Comparison of ENCODE assay signal across 17 cellular contexts in the genomic region with DNA sequence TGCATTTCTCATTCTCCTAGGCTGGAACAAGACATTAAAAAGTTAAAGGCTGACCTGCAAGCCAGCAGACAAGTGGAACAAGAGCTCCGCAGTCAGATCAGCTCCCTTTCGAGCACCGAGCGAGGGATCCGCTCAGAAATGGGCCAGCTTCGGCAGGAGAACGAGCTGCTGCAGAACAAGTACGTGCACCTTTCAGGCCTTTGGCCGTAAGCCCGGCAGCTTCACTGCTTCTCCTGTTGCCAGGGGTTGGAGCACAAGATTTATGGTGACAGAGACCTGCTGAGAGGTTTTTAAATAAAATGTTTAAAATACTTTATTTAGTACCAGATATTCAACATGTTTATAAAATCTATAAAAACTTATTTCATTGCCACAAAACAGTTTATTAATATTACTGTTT. TPM values are rescaled to one million over a fixed set of nuclear protein-coding genes. Genes with fewer than 3 reads are reported as not detected.
A peak's percentile ranks its signal among the peaks of the same experiment; 100 is the strongest.
DNase-seq lines count a peak whose midpoint lies in the region; ATAC-seq and TF ChIP-seq lines count a peak whose summit lies in the region.
"Had no signal": no experiment of that assay in that cellular context is flagged by ENCODE, and none has a peak within 500 bp of the region (broad histone marks: within the 10 kb centered on the region; RNA-seq: fewer than 3 reads in every experiment).

No MANE protein-coding gene starts in this region.

- TF ChIP-seq CTCF in BE2C (IDR thresholded peaks at IDR 0.05; ENCODE audit: low read depth, low read length), result no peak
- no peak for TF ChIP-seq CTCF in ascending aorta (IDR thresholded peaks at IDR 0.05)

- H3K4me3 ChIP-seq in BE2C (ENCODE audit: low read depth, low read length) (no peak overlapping the region), ascending aorta (no peak overlapping the region), SJCRH30 (no peak overlapping the region)
- H3K4me3 ChIP-seq: cardiac muscle cell had no signal

- intact Hi-C loops in head of caudate nucleus (cut with DNase I) (no loop called here), posterior cingulate gyrus (cut with DNase I) (no loop called here), ascending aorta (cut with DNase I) (no loop called here)

- H3K27ac ChIP-seq in ascending aorta (no peak overlapping the region), SJCRH30 (no peak overlapping the region)
- H3K27ac ChIP-seq: cardiac muscle cell had no signal

- H3K9me3 ChIP-seq in BE2C (no peaks in the 10 kb centered on the region), ascending aorta (no peaks in the 10 kb centered on the region), SJCRH30 (replicated peaks) (no peaks in the 10 kb centered on the region)

- H3K4me1 ChIP-seq in BE2C (0 out of 2 replicates have a peak, but pooled peaks cover 3% of the 10 kb centered on the region), ascending aorta (no peaks in the 10 kb centered on the region), SJCRH30 (no peaks in the 10 kb centered on the region)

- DNase-seq in DMS79 treated with DMSO at 0.1 percent for 48 hours (lab: John Stamatoyannopoulos, UW), result peak; percentile 79
- peak; percentile 23 for DNase-seq in NCI-H187 treated with DMSO at 0.1 percent for 48 hours (lab: John Stamatoyannopoulos, UW)
- peak in 28 of 42 donors; percentile 8 to 62 (median 27) for DNase-seq in head of caudate nucleus
- DNase-seq in posterior cingulate gyrus, result peak in 8 of 10 donors; percentile 32 to 91 (median 53)
- no peak for DNase-seq in BE2C
- DNase-seq in ascending aorta (ENCODE audit: low spot score in 2 of 2), result no peak
- DNase-seq in SJCRH30, result no peak
- DNase-seq: activated CD4-positive, alpha-beta T cell treated with anti-CD3 and anti-CD28 coated beads for 36 hours; activated CD8-positive, alpha-beta memory T cell treated with anti-CD3 and anti-CD28 coated beads, Interleukin-2, amount 50 U/mL, for 48 hours; glutamatergic neuron; H7; KBM-7; naive B cell; retina; stimulated activated naive CD4-positive, alpha-beta T cell had no signal

- H3K27me3 ChIP-seq in BE2C (no peaks in the 10 kb centered on the region), ascending aorta (no peaks in the 10 kb centered on the region), SJCRH30 (no peaks in the 10 kb centered on the region)
- H3K27me3 ChIP-seq: cardiac muscle cell had no signal

- no peak for ATAC-seq in HG03521 (IDR thresholded peaks at IDR 0.05; ENCODE audit: unreplicated experiment)
- ATAC-seq: activated CD4-positive, alpha-beta T cell treated with anti-CD3 and anti-CD28 coated beads for 36 hours had no signal

- no peaks in the 10 kb centered on the region for H3K36me3 ChIP-seq in BE2C
- H3K36me3 ChIP-seq in ascending aorta, result peaks cover 13 to 21% of the 10 kb centered on the region in 2 donors
- H3K36me3 ChIP-seq in SJCRH30, result 0 out of 2 replicates have a peak, but pooled peaks cover 4% of the 10 kb centered on the region

RNA-seq across cellular contexts. Expression of gene MACO1, which starts 53.4 kb away (rescaled TPM):
- polyA plus RNA-seq in BE2C (2012; ENCODE audit: insufficient read depth, insufficient read length, low read depth), result 21.7 TPM
- 49.2 TPM for total RNA-seq in ascending aorta
- 17.3 and 17.5 TPM in 2 replicates for total RNA-seq in SJCRH30 (2014; rRNA removed; shearing (Covaris generic))

RNA-seq across cellular contexts. Expression of gene LDLRAP1, which starts 59.3 kb away (rescaled TPM):
- polyA plus RNA-seq in BE2C (2012; ENCODE audit: insufficient read depth, insufficient read length, low read depth), result 2.6 TPM
- 75.4 TPM for total RNA-seq in ascending aorta
- total RNA-seq in SJCRH30 (2014; rRNA removed; shearing (Covaris generic)), result 22.8 and 23.9 TPM in 2 replicates

Comparison
In these comparisons a context has a peak if more than half of its experiments do, and no peak if none do; other contexts are left out.
1. DNase-seq: peak in DMS79 treated with DMSO at 0.1 percent for 48 hours (single experiment), NCI-H187 treated with DMSO at 0.1 percent for 48 hours (single experiment), head of caudate nucleus (28 of 42) and posterior cingulate gyrus (8 of 10); none in BE2C (single experiment), ascending aorta (0 of 2) and SJCRH30 (0 of 2).